Comparison of ENCODE assay signal across 16 cellular contexts in genomic region chr3:162400697-162401096, GRCh38.
DNase-seq lines count a peak whose midpoint lies in the region; TF ChIP-seq lines count a peak whose summit lies in the region.
"Had no signal": no experiment of that assay in that cellular context is flagged by ENCODE, and none has a peak within 500 bp of the region (broad histone marks: within the 10 kb centered on the region; RNA-seq: fewer than 3 reads in every experiment).

No MANE protein-coding gene starts in this region.

- no peak overlapping the region for H3K18ac ChIP-seq in trophoblast cell (ENCODE audit: low read length)

- H2BK12ac ChIP-seq in trophoblast cell (ENCODE audit: low read length) = no peak overlapping the region

- H4K12ac ChIP-seq in trophoblast cell (ENCODE audit: low read depth, low read length) = no peak overlapping the region

- no peak overlapping the region for H3K27ac ChIP-seq in trophoblast cell (ENCODE audit: low read depth, low read length)
- H3K27ac ChIP-seq: 22Rv1, Peyer's patch had no signal

- H3K9ac ChIP-seq in Loucy (ENCODE audit: low read depth, low read length, poor library complexity, severe bottlenecking) = no peak overlapping the region
- no peak overlapping the region for H3K9ac ChIP-seq in trophoblast cell (ENCODE audit: low read length)

- no peak overlapping the region for H2BK5ac ChIP-seq in trophoblast cell (ENCODE audit: low read depth, low read length, poor library complexity)

- no peaks in the 10 kb centered on the region for H3K27me3 Mint-ChIP-seq in osteocyte (ENCODE audit: unreplicated experiment)
- no peaks in the 10 kb centered on the region for H3K27me3 Mint-ChIP-seq in nephron progenitor cell (ENCODE audit: low read depth, poor library complexity)

- H2AFZ ChIP-seq in Loucy (ENCODE audit: low read length) (no peak overlapping the region), trophoblast cell (ENCODE audit: insufficient read depth, low read length, poor library complexity) (no peak overlapping the region)

- H3K79me1 ChIP-seq in trophoblast cell (ENCODE audit: low read length) = no peaks in the 10 kb centered on the region

- H3K4me1 ChIP-seq in Loucy (ENCODE audit: insufficient read depth, low read length, poor library complexity, severe bottlenecking) = no peaks in the 10 kb centered on the region
- H3K4me1 ChIP-seq in trophoblast cell (ENCODE audit: control insufficient read depth in 1 of 2, insufficient read depth in 2 of 2, low read length in 2 of 2) = no peaks in the 10 kb centered on the region
- H3K4me1 ChIP-seq: HAP-1, Peyer's patch had no signal

- no peak overlapping the region for H4K91ac ChIP-seq in trophoblast cell (ENCODE audit: low read depth, low read length)

- H4K20me1 ChIP-seq in Loucy (ENCODE audit: insufficient read depth, low read length, poor library complexity, severe bottlenecking) = no peaks in the 10 kb centered on the region

- H3K23ac ChIP-seq in trophoblast cell (ENCODE audit: low read length) = no peak overlapping the region

- H3K4me2 ChIP-seq in Loucy (ENCODE audit: low read depth, low read length, poor library complexity, severe bottlenecking) (no peak overlapping the region), trophoblast cell (ENCODE audit: low read length) (no peak overlapping the region)

- H3K79me2 ChIP-seq in Loucy (ENCODE audit: insufficient read depth, low read length) (no peaks in the 10 kb centered on the region), trophoblast cell (ENCODE audit: control insufficient read depth, insufficient read depth, low read length, poor library complexity) (no peaks in the 10 kb centered on the region)

- H3K4me3 ChIP-seq in Loucy (ENCODE audit: low read length, poor library complexity, severe bottlenecking) = no peak overlapping the region
- no peak overlapping the region for H3K4me3 ChIP-seq in trophoblast cell (ENCODE audit: low read depth, low read length)
- H3K4me3 ChIP-seq: HAP-1, Peyer's patch had no signal

- H2BK120ac ChIP-seq in trophoblast cell (ENCODE audit: insufficient read depth, low read length, poor library complexity) = no peak overlapping the region

- H3K36me3 Mint-ChIP-seq in osteocyte (ENCODE audit: unreplicated experiment) = no peaks in the 10 kb centered on the region
- no peaks in the 10 kb centered on the region for H3K36me3 Mint-ChIP-seq in nephron progenitor cell (ENCODE audit: low read depth)

- no peaks in the 10 kb centered on the region for H3K9me3 ChIP-seq in Loucy (ENCODE audit: insufficient read depth, low read depth, low read length)
- H3K9me3 ChIP-seq in trophoblast cell (ENCODE audit: insufficient read depth, low read depth, low read length) = no peaks in the 10 kb centered on the region
- H3K9me3 ChIP-seq: HAP-1, Peyer's patch had no signal

- H3K27ac Mint-ChIP-seq in osteocyte (ENCODE audit: unreplicated experiment) = no peak overlapping the region
- no peak overlapping the region for H3K27ac Mint-ChIP-seq in nephron progenitor cell

- H3K27me3 ChIP-seq in Loucy (ENCODE audit: insufficient read depth, low read length, poor library complexity, severe bottlenecking) (no peaks in the 10 kb centered on the region), trophoblast cell (ENCODE audit: insufficient read depth, low read length) (no peaks in the 10 kb centered on the region)
- H3K27me3 ChIP-seq: Peyer's patch had no signal

- peak; percentile 0 for DNase-seq in DMS53 (lab: John Stamatoyannopoulos, UW)
- DNase-seq in DMS53 treated with DMSO at 0.1 percent for 48 hours (lab: John Stamatoyannopoulos, UW; ENCODE audit: unreplicated experiment) = no peak
- peak; percentile 8 for DNase-seq in SK-MEL-5 (ENCODE audit: low read depth, low spot score)
- DNase-seq in osteocyte (ENCODE audit: extremely low spot score, unreplicated experiment) = no peak
- no peak for DNase-seq in nephron progenitor cell
- DNase-seq in trophoblast cell = no peak
- no peak for DNase-seq in putamen (ENCODE audit: low spot score)
- DNase-seq: C1 segment of cervical spinal cord, DMS153, KG1, NCI-H1930, Peyer's patch, SHP77 treated with DMSO at 0.1 percent for 48 hours had no signal

- no peaks in the 10 kb centered on the region for H3K4me1 Mint-ChIP-seq in osteocyte (ENCODE audit: unreplicated experiment)
- no peaks in the 10 kb centered on the region for H3K4me1 Mint-ChIP-seq in nephron progenitor cell

- peak; percentile 32; the same call in 1 of the 2 replicates for TF ChIP-seq CTCF in Loucy (conservative IDR thresholded peaks at IDR 0.05; ENCODE audit: low read length)
- peak; percentile 15 for TF ChIP-seq CTCF in osteocyte (IDR thresholded peaks at IDR 0.05)
- TF ChIP-seq CTCF in nephron progenitor cell (IDR thresholded peaks at IDR 0.05) = no peak

- H4K8ac ChIP-seq in trophoblast cell (ENCODE audit: low read depth, low read length) = no peak overlapping the region

- H3K4me3 Mint-ChIP-seq in osteocyte (ENCODE audit: unreplicated experiment) (no peak overlapping the region), nephron progenitor cell (no peak overlapping the region)

- in situ Hi-C loops in SK-MEL-5 (cut with HindIII; ENCODE audit: low pct_unique_long_range_greater_than_20kb, low sequenced_read_pairs) = no loop called here

- no CpG with 5 or more reads among the region's 3 CpGs for WGBS in trophoblast cell (ENCODE audit: extremely low coverage, insufficient coverage, insufficient read length)

- H2AK5ac ChIP-seq in trophoblast cell (ENCODE audit: low read length) = no peak overlapping the region

- H3K9me3 Mint-ChIP-seq in osteocyte (ENCODE audit: unreplicated experiment) (peaks cover 12% of the 10 kb centered on the region), nephron progenitor cell (no peaks in the 10 kb centered on the region)

- H3K9me2 ChIP-seq in Loucy (replicated peaks; ENCODE audit: low read depth, low read length) = no peaks in the 10 kb centered on the region

- H3F3A ChIP-seq in Loucy (ENCODE audit: low read depth) = no peaks in the 10 kb centered on the region

- H3K14ac ChIP-seq in trophoblast cell (ENCODE audit: low read length) = no peak overlapping the region

- H3K4ac ChIP-seq in trophoblast cell (ENCODE audit: low read depth, low read length) = no peak overlapping the region

- no peaks in the 10 kb centered on the region for H3K36me3 ChIP-seq in Loucy (ENCODE audit: insufficient read depth, low read length)
- H3K36me3 ChIP-seq in trophoblast cell (ENCODE audit: control insufficient read depth in 1 of 2, insufficient read depth in 2 of 2, low read length in 2 of 2) = no peaks in the 10 kb centered on the region
- H3K36me3 ChIP-seq: HAP-1, Peyer's patch had no signal

Comparison
In these comparisons a context has a peak if more than half of its experiments do, and no peak if none do; other contexts are left out.
1. DNase-seq: peak in DMS53 (single experiment) and SK-MEL-5 (single experiment); none in DMS53 treated with DMSO at 0.1 percent for 48 hours (single experiment), osteocyte (single experiment), nephron progenitor cell (single experiment), trophoblast cell (0 of 2) and putamen (single experiment).